Comparison of ENCODE assay signal across 23 cellular contexts in the genomic region with DNA sequence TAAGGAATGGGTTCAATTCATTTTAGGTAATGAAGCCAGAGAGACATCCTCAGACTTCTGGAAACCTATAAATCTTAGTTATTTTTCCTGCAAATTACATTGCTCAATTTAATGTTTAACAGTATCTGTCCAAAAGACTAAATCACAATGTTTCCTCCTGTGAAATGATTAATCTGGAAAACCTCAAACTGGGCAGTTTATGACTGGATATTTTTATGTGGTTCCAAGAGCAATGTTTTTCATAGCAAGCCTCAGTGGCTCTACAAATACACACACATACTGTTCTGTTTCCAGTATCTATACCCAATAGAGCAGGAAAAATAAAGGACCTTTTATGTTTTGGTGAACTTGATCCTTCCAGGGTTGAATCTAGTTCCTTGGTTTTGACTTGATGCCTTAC. TPM values are rescaled to one million over a fixed set of nuclear protein-coding genes. Genes with fewer than 3 reads are reported as not detected.
A peak's percentile ranks its signal among the peaks of the same experiment; 100 is the strongest.
DNase-seq lines count a peak whose midpoint lies in the region; ATAC-seq and TF ChIP-seq lines count a peak whose summit lies in the region.
"Had no signal": no experiment of that assay in that cellular context is flagged by ENCODE, and none has a peak within 500 bp of the region (broad histone marks: within the 10 kb centered on the region; RNA-seq: fewer than 3 reads in every experiment).

No MANE protein-coding gene starts in this region.

- TF ChIP-seq CTCF in heart left ventricle (IDR thresholded peaks at IDR 0.05), result no peak
- TF ChIP-seq CTCF in fibroblast of the aortic adventitia (IDR thresholded peaks at IDR 0.05; ENCODE audit: insufficient read depth, low read length), result no peak

- H3K27me3 ChIP-seq in heart left ventricle (no peaks in the 10 kb centered on the region), rectal smooth muscle tissue (ENCODE audit: control insufficient read depth, insufficient read depth, low read length) (no peaks in the 10 kb centered on the region), aorta (ENCODE audit: control insufficient read depth in 1 of 2, insufficient read depth in 2 of 2, low read length in 1 of 2) (no peaks in the 10 kb centered on the region)
- H3K27me3 ChIP-seq: colonic mucosa, left lung, SJSA1, tibial nerve had no signal

- no peaks in the 10 kb centered on the region for H3K4me1 Mint-ChIP-seq in activated naive CD8-positive, alpha-beta T cell treated with anti-CD3 and anti-CD28 coated beads for 36 hours

- peak overlapping the region in 10 of 12 donors; percentile 8 to 81 (median 68) for H3K27ac ChIP-seq in heart left ventricle
- H3K27ac ChIP-seq in rectal smooth muscle tissue (ENCODE audit: low read depth, low read length), result peak overlapping the region; percentile 38
- H3K27ac ChIP-seq in aorta (ENCODE audit: low read depth in 1 of 2, low read length in 2 of 2), result no peak overlapping the region
- H3K27ac ChIP-seq: SJSA1, WERI-Rb-1 had no signal

- intact Hi-C loops in heart left ventricle (cut with DNase I) (loop anchor here in 4 of 10 donors (5.0 to 10.0 kb wide), 2 partner anchors 47 to 645 kb away; partner anchors contain the start of gene PSMC6 (in 1 of the 4)), Right ventricle myocardium superior (cut with DNase I) (no loop called here), aorta (cut with DNase I) (no loop called here)

- H3K9ac ChIP-seq in rectal smooth muscle tissue (ENCODE audit: low read length), result no peak overlapping the region

- DNase-seq in heart left ventricle (no peak), Right ventricle myocardium superior (no peak), fibroblast of the aortic adventitia (ENCODE audit: low read depth) (peak; percentile 73), aorta (no peak), D341Med (ENCODE audit: low spot score) (no peak)
- no peak for DNase-seq in activated naive CD8-positive, alpha-beta T cell treated with anti-CD3 and anti-CD28 coated beads for 36 hours
- DNase-seq: 8988T; activated CD4-positive, alpha-beta T cell treated with anti-CD3 and anti-CD28 coated beads, Interleukin-2, amount 50 U/mL, for 48 hours; anterior cingulate cortex; colonic mucosa; left lung; mucosa of descending colon; NCI-H1417; NCI-H748 treated with DMSO at 0.1 percent for 48 hours; retina; stimulated activated CD4-positive, alpha-beta T cell treated with anti-CD3 and anti-CD28 coated beads, Interleukin-15, amount 100 ng/mL, for 24 hours; T-helper 2 cell; WERI-Rb-1 had no signal

- no peaks in the 10 kb centered on the region for H3K9me3 Mint-ChIP-seq in activated naive CD8-positive, alpha-beta T cell treated with anti-CD3 and anti-CD28 coated beads for 36 hours

- no peak for TF ChIP-seq POLR2A in heart left ventricle (IDR thresholded peaks at IDR 0.05)

- H3K4me1 ChIP-seq in heart left ventricle, result peaks cover 0 to 78% (median 63%) of the 10 kb centered on the region in 12 donors
- H3K4me1 ChIP-seq in rectal smooth muscle tissue (ENCODE audit: control insufficient read depth, insufficient read depth, low read length), result peaks cover 49% of the 10 kb centered on the region
- H3K4me1 ChIP-seq in aorta (ENCODE audit: control insufficient read depth in 1 of 2, insufficient read depth in 2 of 2, low read length in 2 of 2), result peaks cover 0 to 4% of the 10 kb centered on the region in 2 donors
- H3K4me1 ChIP-seq: colonic mucosa had no signal

- H3K27ac Mint-ChIP-seq in activated naive CD8-positive, alpha-beta T cell treated with anti-CD3 and anti-CD28 coated beads for 36 hours, result no peak overlapping the region

- peaks cover 0 to 43% (median 11%) of the 10 kb centered on the region in 9 donors for H3K36me3 ChIP-seq in heart left ventricle
- H3K36me3 ChIP-seq in rectal smooth muscle tissue (ENCODE audit: control insufficient read depth, insufficient read depth, low read length), result no peaks in the 10 kb centered on the region
- H3K36me3 ChIP-seq in aorta (ENCODE audit: control insufficient read depth in 1 of 2, insufficient read depth in 2 of 2, low read length in 1 of 2), result no peaks in the 10 kb centered on the region
- H3K36me3 ChIP-seq: colonic mucosa, left lung, SJSA1, WERI-Rb-1 had no signal

- no peaks in the 10 kb centered on the region for H3K9me3 ChIP-seq in heart left ventricle
- no peaks in the 10 kb centered on the region for H3K9me3 ChIP-seq in aorta (ENCODE audit: control insufficient read depth, low read length)
- H3K9me3 ChIP-seq: colonic mucosa, left lung, mucosa of descending colon, SJSA1, tibial nerve had no signal

- ATAC-seq in heart left ventricle, result no peak
- ATAC-seq in Right ventricle myocardium superior (ENCODE audit: poor library complexity), result no peak
- ATAC-seq in aorta (ENCODE audit: low FRiP score), result peak; percentile 58
- no peak for ATAC-seq in HG03460 (IDR thresholded peaks at IDR 0.05; ENCODE audit: unreplicated experiment)
- ATAC-seq: left lung, mucosa of descending colon had no signal

- no peak overlapping the region for H3K4me3 Mint-ChIP-seq in activated naive CD8-positive, alpha-beta T cell treated with anti-CD3 and anti-CD28 coated beads for 36 hours

- no peaks in the 10 kb centered on the region for H3K36me3 Mint-ChIP-seq in activated naive CD8-positive, alpha-beta T cell treated with anti-CD3 and anti-CD28 coated beads for 36 hours

- no peak overlapping the region for H3K4me3 ChIP-seq in heart left ventricle
- no peak overlapping the region for H3K4me3 ChIP-seq in fibroblast of the aortic adventitia (ENCODE audit: low read depth, low read length)
- H3K4me3 ChIP-seq in rectal smooth muscle tissue (ENCODE audit: low read length), result no peak overlapping the region
- no peak overlapping the region for H3K4me3 ChIP-seq in aorta (ENCODE audit: low read length in 2 of 2)
- H3K4me3 ChIP-seq: colonic mucosa, left lung, mucosa of descending colon, SJSA1, tibial nerve had no signal

- H3K27me3 Mint-ChIP-seq in activated naive CD8-positive, alpha-beta T cell treated with anti-CD3 and anti-CD28 coated beads for 36 hours, result peaks cover 8% of the 10 kb centered on the region

RNA-seq across cellular contexts. Expression of gene NID2, which starts 9.2 kb away (rescaled TPM):
- 10 to 100 TPM; 32.0 to 77.4 (median 40.9) TPM for total RNA-seq in heart left ventricle
- polyA plus RNA-seq in heart left ventricle, result 10 to 100 TPM; 17.3 to 18.8 TPM
- total RNA-seq in Right ventricle myocardium superior, result 39.5 TPM
- 146 and 370 TPM in 2 replicates for total RNA-seq in fibroblast of the aortic adventitia (ENCODE audit: low replicate concordance)
- 10 to 100 TPM; 22.1 to 56.6 TPM for total RNA-seq in aorta
- polyA plus RNA-seq in aorta, result 10 to 100 TPM in 1 of 2 donors, 1 to 10 TPM in 1; 2.8 to 30.9 TPM
- total RNA-seq in activated naive CD8-positive, alpha-beta T cell treated with anti-CD3 and anti-CD28 coated beads for 36 hours, result not detected
- total RNA-seq: G401 had no signal

Comparison
In these comparisons a context has a peak if more than half of its experiments do, and no peak if none do; other contexts are left out.
1. H3K27ac ChIP-seq: peak in heart left ventricle (10 of 12) and rectal smooth muscle tissue (single experiment); none in aorta (0 of 2).
2. RNA of gene NID2, which starts 9.2 kb away (total RNA-seq): 146 to 370 TPM in fibroblast of the aortic adventitia, 22.1 to 56.6 TPM in aorta, 32.0 to 77.4 TPM in heart left ventricle and 39.5 TPM in Right ventricle myocardium superior (single experiment); not detected in activated naive CD8-positive, alpha-beta T cell treated with anti-CD3 and anti-CD28 coated beads for 36 hours; every median in the first group is over 10 times any median in the second.